1 cellular context compared by ENCODE assay signal in genomic region chr1:11012260-11013159, GRCh38.
A peak's percentile ranks its signal among the peaks of the same experiment; 100 is the strongest.
TF ChIP-seq lines count a peak whose summit lies in the region.

Gene TARDBP, plus strand, starts transcription at chr1:11012654. Its CDS starts 1,074 bp downstream, at chr1:11013728.

TF ChIP-seq in K562, 482 proteins besides CTCF, POLR2A, EP300 and RAD21 (continued from another document and continues in another):
- TF ChIP-seq, protein P1, sequence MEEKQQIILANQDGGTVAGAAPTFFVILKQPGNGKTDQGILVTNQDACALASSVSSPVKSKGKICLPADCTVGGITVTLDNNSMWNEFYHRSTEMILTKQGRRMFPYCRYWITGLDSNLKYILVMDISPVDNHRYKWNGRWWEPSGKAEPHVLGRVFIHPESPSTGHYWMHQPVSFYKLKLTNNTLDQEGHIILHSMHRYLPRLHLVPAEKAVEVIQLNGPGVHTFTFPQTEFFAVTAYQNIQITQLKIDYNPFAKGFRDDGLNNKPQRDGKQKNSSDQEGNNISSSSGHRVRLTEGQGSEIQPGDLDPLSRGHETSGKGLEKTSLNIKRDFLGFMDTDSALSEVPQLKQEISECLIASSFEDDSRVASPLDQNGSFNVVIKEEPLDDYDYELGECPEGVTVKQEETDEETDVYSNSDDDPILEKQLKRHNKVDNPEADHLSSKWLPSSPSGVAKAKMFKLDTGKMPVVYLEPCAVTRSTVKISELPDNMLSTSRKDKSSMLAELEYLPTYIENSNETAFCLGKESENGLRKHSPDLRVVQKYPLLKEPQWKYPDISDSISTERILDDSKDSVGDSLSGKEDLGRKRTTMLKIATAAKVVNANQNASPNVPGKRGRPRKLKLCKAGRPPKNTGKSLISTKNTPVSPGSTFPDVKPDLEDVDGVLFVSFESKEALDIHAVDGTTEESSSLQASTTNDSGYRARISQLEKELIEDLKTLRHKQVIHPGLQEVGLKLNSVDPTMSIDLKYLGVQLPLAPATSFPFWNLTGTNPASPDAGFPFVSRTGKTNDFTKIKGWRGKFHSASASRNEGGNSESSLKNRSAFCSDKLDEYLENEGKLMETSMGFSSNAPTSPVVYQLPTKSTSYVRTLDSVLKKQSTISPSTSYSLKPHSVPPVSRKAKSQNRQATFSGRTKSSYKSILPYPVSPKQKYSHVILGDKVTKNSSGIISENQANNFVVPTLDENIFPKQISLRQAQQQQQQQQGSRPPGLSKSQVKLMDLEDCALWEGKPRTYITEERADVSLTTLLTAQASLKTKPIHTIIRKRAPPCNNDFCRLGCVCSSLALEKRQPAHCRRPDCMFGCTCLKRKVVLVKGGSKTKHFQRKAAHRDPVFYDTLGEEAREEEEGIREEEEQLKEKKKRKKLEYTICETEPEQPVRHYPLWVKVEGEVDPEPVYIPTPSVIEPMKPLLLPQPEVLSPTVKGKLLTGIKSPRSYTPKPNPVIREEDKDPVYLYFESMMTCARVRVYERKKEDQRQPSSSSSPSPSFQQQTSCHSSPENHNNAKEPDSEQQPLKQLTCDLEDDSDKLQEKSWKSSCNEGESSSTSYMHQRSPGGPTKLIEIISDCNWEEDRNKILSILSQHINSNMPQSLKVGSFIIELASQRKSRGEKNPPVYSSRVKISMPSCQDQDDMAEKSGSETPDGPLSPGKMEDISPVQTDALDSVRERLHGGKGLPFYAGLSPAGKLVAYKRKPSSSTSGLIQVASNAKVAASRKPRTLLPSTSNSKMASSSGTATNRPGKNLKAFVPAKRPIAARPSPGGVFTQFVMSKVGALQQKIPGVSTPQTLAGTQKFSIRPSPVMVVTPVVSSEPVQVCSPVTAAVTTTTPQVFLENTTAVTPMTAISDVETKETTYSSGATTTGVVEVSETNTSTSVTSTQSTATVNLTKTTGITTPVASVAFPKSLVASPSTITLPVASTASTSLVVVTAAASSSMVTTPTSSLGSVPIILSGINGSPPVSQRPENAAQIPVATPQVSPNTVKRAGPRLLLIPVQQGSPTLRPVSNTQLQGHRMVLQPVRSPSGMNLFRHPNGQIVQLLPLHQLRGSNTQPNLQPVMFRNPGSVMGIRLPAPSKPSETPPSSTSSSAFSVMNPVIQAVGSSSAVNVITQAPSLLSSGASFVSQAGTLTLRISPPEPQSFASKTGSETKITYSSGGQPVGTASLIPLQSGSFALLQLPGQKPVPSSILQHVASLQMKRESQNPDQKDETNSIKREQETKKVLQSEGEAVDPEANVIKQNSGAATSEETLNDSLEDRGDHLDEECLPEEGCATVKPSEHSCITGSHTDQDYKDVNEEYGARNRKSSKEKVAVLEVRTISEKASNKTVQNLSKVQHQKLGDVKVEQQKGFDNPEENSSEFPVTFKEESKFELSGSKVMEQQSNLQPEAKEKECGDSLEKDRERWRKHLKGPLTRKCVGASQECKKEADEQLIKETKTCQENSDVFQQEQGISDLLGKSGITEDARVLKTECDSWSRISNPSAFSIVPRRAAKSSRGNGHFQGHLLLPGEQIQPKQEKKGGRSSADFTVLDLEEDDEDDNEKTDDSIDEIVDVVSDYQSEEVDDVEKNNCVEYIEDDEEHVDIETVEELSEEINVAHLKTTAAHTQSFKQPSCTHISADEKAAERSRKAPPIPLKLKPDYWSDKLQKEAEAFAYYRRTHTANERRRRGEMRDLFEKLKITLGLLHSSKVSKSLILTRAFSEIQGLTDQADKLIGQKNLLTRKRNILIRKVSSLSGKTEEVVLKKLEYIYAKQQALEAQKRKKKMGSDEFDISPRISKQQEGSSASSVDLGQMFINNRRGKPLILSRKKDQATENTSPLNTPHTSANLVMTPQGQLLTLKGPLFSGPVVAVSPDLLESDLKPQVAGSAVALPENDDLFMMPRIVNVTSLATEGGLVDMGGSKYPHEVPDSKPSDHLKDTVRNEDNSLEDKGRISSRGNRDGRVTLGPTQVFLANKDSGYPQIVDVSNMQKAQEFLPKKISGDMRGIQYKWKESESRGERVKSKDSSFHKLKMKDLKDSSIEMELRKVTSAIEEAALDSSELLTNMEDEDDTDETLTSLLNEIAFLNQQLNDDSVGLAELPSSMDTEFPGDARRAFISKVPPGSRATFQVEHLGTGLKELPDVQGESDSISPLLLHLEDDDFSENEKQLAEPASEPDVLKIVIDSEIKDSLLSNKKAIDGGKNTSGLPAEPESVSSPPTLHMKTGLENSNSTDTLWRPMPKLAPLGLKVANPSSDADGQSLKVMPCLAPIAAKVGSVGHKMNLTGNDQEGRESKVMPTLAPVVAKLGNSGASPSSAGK (IDR thresholded peaks at IDR 0.05), result no peak
- TF ChIP-seq GMEB1 (CRISPR knock-in tag; IDR thresholded peaks at IDR 0.05) (peak; percentile 96), HMG20A (CRISPR knock-in tag; conservative IDR thresholded peaks at IDR 0.05) (no peak), FOXJ3 (CRISPR knock-in tag; IDR thresholded peaks at IDR 0.05) (no peak), ZBTB1 (CRISPR knock-in tag; IDR thresholded peaks at IDR 0.05; ENCODE audit: borderline replicate concordance, low read depth) (peak; percentile 88), NFE2L1 (tag; IDR thresholded peaks at IDR 0.05; ENCODE audit: borderline replicate concordance, low read depth) (no peak), COPS2 (conservative IDR thresholded peaks at IDR 0.05) (no peak), TSC22D4 (tag; IDR thresholded peaks at IDR 0.05) (no peak), FOS (IDR thresholded peaks at IDR 0.05; ENCODE audit: extremely low read depth, insufficient read length) (no peak), HLTF (IDR thresholded peaks at IDR 0.05) (peak; percentile 73; the same call in 1 of the 2 replicates), ZNF324 (CRISPR knock-in tag; IDR thresholded peaks at IDR 0.05) (no peak), LCOR (CRISPR knock-in tag; IDR thresholded peaks at IDR 0.05) (peak; percentile 96), ZNF212 (CRISPR knock-in tag; IDR thresholded peaks at IDR 0.05) (no peak), SMARCA5 (IDR thresholded peaks at IDR 0.05) (no peak), HSF4 (CRISPR knock-in tag; IDR thresholded peaks at IDR 0.05; ENCODE audit: borderline replicate concordance) (no peak), TGIF2 (CRISPR knock-in tag; IDR thresholded peaks at IDR 0.05) (peak; percentile 95), ZKSCAN3 (CRISPR knock-in tag; IDR thresholded peaks at IDR 0.05) (no peak), ZNF766 (CRISPR knock-in tag; conservative IDR thresholded peaks at IDR 0.05) (no peak), IFI16 (CRISPR knock-in tag; IDR thresholded peaks at IDR 0.05) (no peak), PPARD (CRISPR knock-in tag; IDR thresholded peaks at IDR 0.05) (no peak), ZNF384 (IDR thresholded peaks at IDR 0.05; ENCODE audit: low read depth, low read length) (no peak), HDGF (IDR thresholded peaks at IDR 0.05) (no peak), CREB1 (IDR thresholded peaks at IDR 0.05) (0 out of 2 replicates have a peak, but pooled peaks have one; percentile 11), CREB1 (CRISPR knock-in tag; IDR thresholded peaks at IDR 0.05) (peak; percentile 77; the same call in 1 of the 2 replicates), SMARCB1 (IDR thresholded peaks at IDR 0.05; ENCODE audit: insufficient read length, low read depth) (no peak), CBFA2T2 (conservative IDR thresholded peaks at IDR 0.05) (no peak), ZNF311 (CRISPR knock-in tag; IDR thresholded peaks at IDR 0.05) (no peak), ZNF445 (CRISPR knock-in tag; IDR thresholded peaks at IDR 0.05; ENCODE audit: low read depth) (no peak), TCF7L2 (IDR thresholded peaks at IDR 0.05; ENCODE audit: low read depth, low read length) (peak; percentile 98), ZBTB40 (IDR thresholded peaks at IDR 0.05) (peak; percentile 55), ZBTB40 (CRISPR knock-in tag; IDR thresholded peaks at IDR 0.05) (no peak), CHCHD3 (CRISPR knock-in tag; IDR thresholded peaks at IDR 0.05) (peak; percentile 70; the same call in 1 of the 2 replicates), ZNF175 (CRISPR knock-in tag; IDR thresholded peaks at IDR 0.05; ENCODE audit: low read depth) (no peak), MYNN (IDR thresholded peaks at IDR 0.05) (no peak; the same call in 1 of the 2 replicates), MYNN (CRISPR knock-in tag; IDR thresholded peaks at IDR 0.05) (no peak), ZC3H8 (IDR thresholded peaks at IDR 0.05) (no peak)
- TF ChIP-seq, protein P2, sequence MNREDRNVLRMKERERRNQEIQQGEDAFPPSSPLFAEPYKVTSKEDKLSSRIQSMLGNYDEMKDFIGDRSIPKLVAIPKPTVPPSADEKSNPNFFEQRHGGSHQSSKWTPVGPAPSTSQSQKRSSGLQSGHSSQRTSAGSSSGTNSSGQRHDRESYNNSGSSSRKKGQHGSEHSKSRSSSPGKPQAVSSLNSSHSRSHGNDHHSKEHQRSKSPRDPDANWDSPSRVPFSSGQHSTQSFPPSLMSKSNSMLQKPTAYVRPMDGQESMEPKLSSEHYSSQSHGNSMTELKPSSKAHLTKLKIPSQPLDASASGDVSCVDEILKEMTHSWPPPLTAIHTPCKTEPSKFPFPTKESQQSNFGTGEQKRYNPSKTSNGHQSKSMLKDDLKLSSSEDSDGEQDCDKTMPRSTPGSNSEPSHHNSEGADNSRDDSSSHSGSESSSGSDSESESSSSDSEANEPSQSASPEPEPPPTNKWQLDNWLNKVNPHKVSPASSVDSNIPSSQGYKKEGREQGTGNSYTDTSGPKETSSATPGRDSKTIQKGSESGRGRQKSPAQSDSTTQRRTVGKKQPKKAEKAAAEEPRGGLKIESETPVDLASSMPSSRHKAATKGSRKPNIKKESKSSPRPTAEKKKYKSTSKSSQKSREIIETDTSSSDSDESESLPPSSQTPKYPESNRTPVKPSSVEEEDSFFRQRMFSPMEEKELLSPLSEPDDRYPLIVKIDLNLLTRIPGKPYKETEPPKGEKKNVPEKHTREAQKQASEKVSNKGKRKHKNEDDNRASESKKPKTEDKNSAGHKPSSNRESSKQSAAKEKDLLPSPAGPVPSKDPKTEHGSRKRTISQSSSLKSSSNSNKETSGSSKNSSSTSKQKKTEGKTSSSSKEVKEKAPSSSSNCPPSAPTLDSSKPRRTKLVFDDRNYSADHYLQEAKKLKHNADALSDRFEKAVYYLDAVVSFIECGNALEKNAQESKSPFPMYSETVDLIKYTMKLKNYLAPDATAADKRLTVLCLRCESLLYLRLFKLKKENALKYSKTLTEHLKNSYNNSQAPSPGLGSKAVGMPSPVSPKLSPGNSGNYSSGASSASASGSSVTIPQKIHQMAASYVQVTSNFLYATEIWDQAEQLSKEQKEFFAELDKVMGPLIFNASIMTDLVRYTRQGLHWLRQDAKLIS (CRISPR knock-in tag; IDR thresholded peaks at IDR 0.05), result peak; percentile 96
- TF ChIP-seq, protein P3, sequence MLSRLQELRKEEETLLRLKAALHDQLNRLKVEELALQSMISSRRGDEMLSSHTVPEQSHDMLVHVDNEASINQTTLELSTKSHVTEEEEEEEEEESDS (CRISPR knock-in tag; IDR thresholded peaks at IDR 0.05), result no peak
